17 cellular contexts compared by ENCODE assay signal in the genomic region with DNA sequence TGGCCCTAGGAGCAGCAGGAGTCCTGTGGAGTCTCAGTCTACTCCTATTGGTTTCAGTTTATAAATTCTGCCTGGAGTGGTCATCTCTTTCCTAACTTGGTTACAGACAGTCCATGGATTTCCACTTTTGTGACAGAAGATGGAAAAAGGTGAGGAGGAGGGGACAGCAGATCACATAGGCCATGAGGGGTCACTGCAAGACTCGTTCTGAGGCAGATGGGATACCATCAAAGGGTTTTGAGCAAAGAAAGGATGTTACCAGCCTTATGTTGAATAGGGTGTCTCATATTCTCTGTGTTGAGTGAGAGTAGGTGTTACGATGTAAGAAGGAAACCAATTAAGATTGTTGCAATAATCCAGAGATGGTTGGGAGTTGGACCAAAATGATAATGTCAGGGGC. TPM values are rescaled to one million over a fixed set of nuclear protein-coding genes. Genes with fewer than 3 reads are reported as not detected.
"Had no signal": no experiment of that assay in that cellular context is flagged by ENCODE, and none has a peak within 500 bp of the region (broad histone marks: within the 10 kb centered on the region; RNA-seq: fewer than 3 reads in every experiment).

No MANE protein-coding gene starts in this region.

- H3K9me3 ChIP-seq: neutrophil, upper lobe of right lung had no signal

- DNase-seq: activated CD4-positive, alpha-beta T cell treated with anti-CD3 and anti-CD28 coated beads for 1 hour; activated CD4-positive, alpha-beta T cell treated with anti-CD3 and anti-CD28 coated beads, Interleukin-2, amount 50 U/mL, for 4 hours; activated naive CD4-positive, alpha-beta T cell treated with Interleukin-2 at 50 U/mL for 16 hours; activated T-cell treated with anti-CD3 and anti-CD28 coated beads for 4 hours; anterior cingulate cortex; cerebellar nuclear complex; effector memory CD4-positive, alpha-beta T cell; foreskin melanocyte; mammary epithelial cell; mucosa of descending colon; naive thymus-derived CD4-positive, alpha-beta T cell; T-helper 1 cell; T1000; upper lobe of right lung had no signal

- H3K4me2 ChIP-seq: smooth muscle cell had no signal

- H3K4me3 ChIP-seq: mucosa of descending colon, smooth muscle cell, upper lobe of right lung had no signal

- H3K27ac ChIP-seq: neutrophil, upper lobe of right lung had no signal

- H3K36me3 ChIP-seq: neutrophil, upper lobe of right lung had no signal

- H3K4me1 ChIP-seq: upper lobe of right lung had no signal

- ATAC-seq: activated T-helper 17 cell treated with anti-CD3 and anti-CD28 coated beads, Interleukin-2, amount 50 U/mL, for 72 hours; mucosa of descending colon; naive thymus-derived CD4-positive, alpha-beta T cell; upper lobe of right lung had no signal

- H3K27me3 ChIP-seq: neutrophil, upper lobe of right lung had no signal

RNA-seq across cellular contexts. Expression of gene PDE3A, which starts 15.3 kb away (rescaled TPM):
- total RNA-seq: activated T-helper 17 cell treated with anti-CD3 and anti-CD28 coated beads, Interleukin-2, amount 50 U/mL, for 72 hours had no signal
- polyA plus RNA-seq: mammary epithelial cell; naive thymus-derived CD4-positive, alpha-beta T cell had no signal
